In the genomic region with DNA sequence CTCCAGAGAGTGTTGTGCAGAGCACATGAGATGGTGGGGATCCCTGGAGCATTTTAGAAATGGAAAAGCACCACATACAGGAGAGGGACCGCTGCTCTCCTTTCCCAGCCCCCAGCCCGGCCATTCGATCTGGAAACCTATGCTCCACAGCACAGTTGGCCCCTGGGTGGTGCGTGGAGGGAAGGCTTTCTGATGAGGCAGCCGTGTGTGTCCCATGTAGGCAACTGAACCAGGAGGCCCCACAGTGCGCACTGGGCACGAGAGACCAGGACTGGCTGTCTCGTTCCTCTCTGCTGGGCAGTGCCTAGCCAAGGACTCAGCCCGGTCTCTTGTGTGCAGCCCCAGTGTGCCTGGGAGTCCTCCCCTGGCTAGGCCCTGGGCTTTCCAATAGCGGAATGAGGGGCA, we compare ENCODE assay signal across 15 cellular contexts. TPM values are rescaled to one million over a fixed set of nuclear protein-coding genes. Genes with fewer than 3 reads are reported as not detected.
A peak's percentile ranks its signal among the peaks of the same experiment; 100 is the strongest.
DNase-seq lines count a peak whose midpoint lies in the region; ATAC-seq, FAIRE-seq and TF ChIP-seq lines count a peak whose summit lies in the region.
"Had no signal": no experiment of that assay in that cellular context is flagged by ENCODE, and none has a peak within 500 bp of the region (broad histone marks: within the 10 kb centered on the region; RNA-seq: fewer than 3 reads in every experiment).

No MANE protein-coding gene starts in this region.

- H3K36me3 ChIP-seq in OCI-LY3 (replicated peaks; ENCODE audit: low read depth, low read length) (no peaks in the 10 kb centered on the region), left ventricle myocardium inferior (no peaks in the 10 kb centered on the region), pancreas (no peaks in the 10 kb centered on the region), breast epithelium (no peaks in the 10 kb centered on the region), esophagus muscularis mucosa (no peaks in the 10 kb centered on the region)
- H3K36me3 ChIP-seq: MG63, thoracic aorta had no signal

- FAIRE-seq in pancreas (lab: Jason Lieb, UNC), result no peak

- H3K9me3 ChIP-seq in OCI-LY3 (ENCODE audit: insufficient read depth, low read length) (no peaks in the 10 kb centered on the region), left ventricle myocardium inferior (replicated peaks) (no peaks in the 10 kb centered on the region), pancreas (no peaks in the 10 kb centered on the region), breast epithelium (no peaks in the 10 kb centered on the region), esophagus muscularis mucosa (no peaks in the 10 kb centered on the region)
- H3K9me3 ChIP-seq: MG63, thoracic aorta had no signal

- H3K9ac ChIP-seq in OCI-LY3 (ENCODE audit: low read length), result peak overlapping the region; percentile 8; the same call in 1 of the 2 replicates

- DNase-seq in left ventricle myocardium inferior (no peak), pancreas (peak in 1 of 6 donors; percentile 49), breast epithelium (ENCODE audit: low spot score in 2 of 2) (no peak), esophagus muscularis mucosa (ENCODE audit: extremely low spot score) (no peak)
- DNase-seq: activated naive CD4-positive, alpha-beta T cell treated with anti-CD3 and anti-CD28 coated beads, Interleukin-2, amount 50 U/mL, for 16 hours; CD4-positive, alpha-beta memory T cell; NCI-H2081 treated with DMSO at 0.1 percent for 48 hours had no signal

- no peak for TF ChIP-seq CTCF in OCI-LY3 (IDR thresholded peaks at IDR 0.05; ENCODE audit: low read depth, low read length)
- TF ChIP-seq CTCF in left ventricle myocardium inferior (IDR thresholded peaks at IDR 0.05; ENCODE audit: borderline replicate concordance), result no peak
- TF ChIP-seq CTCF in pancreas (IDR thresholded peaks at IDR 0.05), result no peak
- no peak for TF ChIP-seq CTCF in breast epithelium (IDR thresholded peaks at IDR 0.05)
- no peak for TF ChIP-seq CTCF in esophagus muscularis mucosa (IDR thresholded peaks at IDR 0.05)

- H3K79me2 ChIP-seq in OCI-LY3 (ENCODE audit: low read length), result no peaks in the 10 kb centered on the region

- H2AFZ ChIP-seq in OCI-LY3 (ENCODE audit: low read depth, low read length), result peak overlapping the region; percentile 78; the same call in 1 of the 2 replicates

- 85 to 88% methylated on average over 10 of the region's 10 CpGs for WGBS in pancreas, 2 donors
- WGBS in esophagus muscularis mucosa, result 97% methylated on average over 6 of the region's 10 CpGs

- no peaks in the 10 kb centered on the region for H4K20me1 ChIP-seq in OCI-LY3 (ENCODE audit: insufficient read depth, low read length)

- no peak for TF ChIP-seq POLR2A in breast epithelium (IDR thresholded peaks at IDR 0.05)
- TF ChIP-seq POLR2A in esophagus muscularis mucosa (IDR thresholded peaks at IDR 0.05; ENCODE audit: low read depth), result no peak

- H3K4me1 ChIP-seq in OCI-LY3 (ENCODE audit: low read length), result peaks cover 18% of the 10 kb centered on the region
- peaks cover 18% of the 10 kb centered on the region for H3K4me1 ChIP-seq in left ventricle myocardium inferior
- peaks cover 5 to 11% (median 9%) of the 10 kb centered on the region in 3 donors for H3K4me1 ChIP-seq in pancreas
- no peaks in the 10 kb centered on the region for H3K4me1 ChIP-seq in breast epithelium
- H3K4me1 ChIP-seq in esophagus muscularis mucosa, result peaks cover 0 to 4% (median 0%) of the 10 kb centered on the region in 4 donors

- H3K27ac ChIP-seq in OCI-LY3 (ENCODE audit: low read length), result peak overlapping the region; percentile 31
- H3K27ac ChIP-seq in left ventricle myocardium inferior (replicated peaks), result peak overlapping the region; percentile 48
- H3K27ac ChIP-seq in pancreas, result peak overlapping the region in 2 of 4 donors; percentile 74 to 76
- no peak overlapping the region for H3K27ac ChIP-seq in breast epithelium
- H3K27ac ChIP-seq in esophagus muscularis mucosa (replicated peaks in 1 of 4), result no peak overlapping the region

- H3K4me3 ChIP-seq in OCI-LY3 (ENCODE audit: low read length) (peak overlapping the region; percentile 1; the same call in 1 of the 2 replicates), left ventricle myocardium inferior (no peak overlapping the region), pancreas (no peak overlapping the region), breast epithelium (no peak overlapping the region), esophagus muscularis mucosa (no peak overlapping the region)
- H3K4me3 ChIP-seq: MG63 had no signal

- H3K27me3 ChIP-seq in OCI-LY3 (ENCODE audit: low read depth, low read length), result no peaks in the 10 kb centered on the region
- H3K27me3 ChIP-seq in left ventricle myocardium inferior (ENCODE audit: low read depth), result peaks cover 5% of the 10 kb centered on the region
- no peaks in the 10 kb centered on the region for H3K27me3 ChIP-seq in pancreas
- H3K27me3 ChIP-seq in breast epithelium, result no peaks in the 10 kb centered on the region
- H3K27me3 ChIP-seq in esophagus muscularis mucosa, result no peaks in the 10 kb centered on the region
- H3K27me3 ChIP-seq: MG63 had no signal

- TF ChIP-seq EP300 in esophagus muscularis mucosa (IDR thresholded peaks at IDR 0.05), result no peak

- intact Hi-C loops in left ventricle myocardium inferior (cut with micrococcal nuclease) (no loop called here), pancreas (cut with DNase I) (no loop called here), breast epithelium (cut with DNase I; ENCODE audit: low total_unique reads) (no loop called here), esophagus muscularis mucosa (cut with DNase I) (no loop called here)

- peak overlapping the region; percentile 49 for H3K4me2 ChIP-seq in OCI-LY3 (ENCODE audit: low read length)

- ATAC-seq in GM18868 (IDR thresholded peaks at IDR 0.05; ENCODE audit: unreplicated experiment), result peak; percentile 15
- ATAC-seq in pancreas, result peak in 3 of 4 donors; percentile 4 to 21 (median 13)
- no peak for ATAC-seq in GM18858 (IDR thresholded peaks at IDR 0.05; ENCODE audit: unreplicated experiment)
- no peak for ATAC-seq in GM18519 (IDR thresholded peaks at IDR 0.05; ENCODE audit: low FRiP score, unreplicated experiment)

RNA-seq across cellular contexts. Expression of gene CHDH, which starts 39.1 kb away (rescaled TPM):
- total RNA-seq in left ventricle myocardium inferior (3.7 TPM), pancreas (10 to 100 TPM; 15.9 to 28.2 (median 19.0) TPM), breast epithelium (10 to 100 TPM in 2 of 3 donors, 1 to 10 TPM in 1; 2.9 to 67.0 (median 27.9) TPM), esophagus muscularis mucosa (1 to 10 TPM in 2 of 4 donors, under 1 TPM in 2; 0.42 to 3.2 (median 1.7) TPM)
- 10 to 100 TPM in 1 of 2 donors, 1 to 10 TPM in 1; 9.3 to 11.9 TPM for polyA plus RNA-seq in pancreas
- total RNA-seq: RPMI7951 had no signal

RNA-seq across cellular contexts. Expression of gene IL17RB, which starts 39.2 kb away (rescaled TPM):
- 0.47 TPM for total RNA-seq in left ventricle myocardium inferior
- total RNA-seq in pancreas, result 10 to 100 TPM in 1 of 6 donors, 1 to 10 TPM in 5; 4.0 to 12.7 (median 6.2) TPM
- polyA plus RNA-seq in pancreas, result 10 to 100 TPM; 15.5 to 18.8 TPM
- total RNA-seq in breast epithelium, result 10 to 100 TPM in 2 of 3 donors, under 1 TPM in 1; 0.64 to 61.6 (median 46.5) TPM
- under 1 TPM in 3 of 4 donors, not detected in 1; 0.52 to 0.83 (median 0.63) TPM for total RNA-seq in esophagus muscularis mucosa
- total RNA-seq: glomerular endothelial cell, RPMI7951 had no signal

Comparison
In these comparisons a context has a peak if more than half of its experiments do, and no peak if none do; other contexts are left out.
1. ATAC-seq: peak in GM18868 (single experiment) and pancreas (3 of 4); none in GM18858 (single experiment) and GM18519 (single experiment).
2. H3K27ac ChIP-seq: peak in OCI-LY3 (single experiment) and left ventricle myocardium inferior (single experiment); none in breast epithelium (0 of 2) and esophagus muscularis mucosa (0 of 4).